Comparison of ENCODE assay signal across 8 cellular contexts in genomic region chr18:62249478-62250097, GRCh38.
DNase-seq lines count a peak whose midpoint lies in the region; ATAC-seq and TF ChIP-seq lines count a peak whose summit lies in the region.

No MANE protein-coding gene starts in this region.

- no peaks in the 10 kb centered on the region for H3K27me3 Mint-ChIP-seq in chondrocyte (ENCODE audit: low read depth)

- peaks cover 2% of the 10 kb centered on the region for H3K36me3 Mint-ChIP-seq in chondrocyte (ENCODE audit: low read depth)

- in situ Hi-C loops in G401 (cut with HindIII; ENCODE audit: low sequenced_read_pairs), result no loop called here

- DNase-seq in G401 (ENCODE audit: low spot score) (peak; percentile 84), NCI-H2227 treated with DMSO at 0.1 percent for 48 hours (lab: John Stamatoyannopoulos, UW) (peak; percentile 29), chondrocyte (ENCODE audit: low spot score) (no peak), left lobe of liver (ENCODE audit: low spot score) (peak; percentile 68)
- DNase-seq in activated CD4-positive, alpha-beta T cell treated with anti-CD3 and anti-CD28 coated beads for 1 hour, result peak; percentile 37
- DNase-seq in stimulated activated CD4-positive, alpha-beta T cell treated with anti-CD3 and anti-CD28 coated beads, Interleukin-4, amount 100 ng/mL, for 24 hours, result peak; percentile 80

- peak; percentile 55 for ATAC-seq in HG02884 (IDR thresholded peaks at IDR 0.05; ENCODE audit: unreplicated experiment)
- peak; percentile 93 for ATAC-seq in left lobe of liver
- no peak for ATAC-seq in GM19455 (IDR thresholded peaks at IDR 0.05; ENCODE audit: unreplicated experiment)

- H3K9me3 Mint-ChIP-seq in chondrocyte (ENCODE audit: low read depth), result no peaks in the 10 kb centered on the region

- H3K27ac Mint-ChIP-seq in chondrocyte (ENCODE audit: unreplicated experiment), result no peak overlapping the region

- no peak overlapping the region for H3K4me3 Mint-ChIP-seq in chondrocyte (ENCODE audit: unreplicated experiment)

- peak; percentile 98 for TF ChIP-seq CTCF in chondrocyte (IDR thresholded peaks at IDR 0.05)

- peaks cover 9% of the 10 kb centered on the region for H3K4me1 Mint-ChIP-seq in chondrocyte (ENCODE audit: low read depth)
